23 cellular contexts compared by ENCODE assay signal in the genomic region with DNA sequence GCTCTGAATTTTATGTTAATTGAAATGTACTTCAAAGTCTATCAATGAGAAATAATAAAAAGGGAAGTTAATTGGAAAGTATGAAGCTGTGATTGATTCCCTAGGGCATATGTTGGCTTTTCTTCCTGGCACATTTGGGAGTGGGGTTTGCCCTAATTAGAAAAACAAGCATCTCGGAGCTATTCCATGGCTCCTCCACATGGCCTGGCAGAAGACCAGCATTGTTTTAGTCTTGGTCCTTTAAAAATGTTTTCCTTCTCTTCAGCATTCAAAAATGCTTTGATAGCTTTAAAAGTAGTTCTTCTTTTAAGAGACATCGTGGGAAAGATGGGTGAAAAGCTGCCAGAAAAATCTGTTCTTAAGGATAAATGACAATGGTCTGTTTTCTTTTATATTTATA.
"Had no signal": no experiment of that assay in that cellular context is flagged by ENCODE, and none has a peak within 500 bp of the region (broad histone marks: within the 10 kb centered on the region; RNA-seq: fewer than 3 reads in every experiment).

No MANE protein-coding gene starts in this region.

- H3K4me3 ChIP-seq: neural progenitor cell, ovary, psoas muscle, right lobe of liver, sigmoid colon, stomach, tibial artery, transverse colon, upper lobe of right lung, vagina had no signal

- H3K36me3 ChIP-seq: neural progenitor cell, ovary, right lobe of liver, sigmoid colon, stomach, tibial artery, transverse colon, upper lobe of right lung, vagina had no signal

- H3K79me2 ChIP-seq: parathyroid adenoma had no signal

- H3K4me1 ChIP-seq: neural progenitor cell, right lobe of liver, vagina had no signal

- H3K4me2 ChIP-seq: neural progenitor cell had no signal

- H2AFZ ChIP-seq: neural progenitor cell, parathyroid adenoma had no signal

- H3K9ac ChIP-seq: neural progenitor cell, parathyroid adenoma had no signal

- DNase-seq: natural killer cell; occipital lobe; ovary; posterior cingulate gyrus; psoas muscle; right lobe of liver; sigmoid colon; small intestine; stimulated activated CD4-positive, alpha-beta T cell treated with anti-CD3 and anti-CD28 coated beads, Interleukin-15, amount 100 ng/mL, for 24 hours; stimulated activated CD4-positive, alpha-beta T cell treated with anti-CD3 and anti-CD28 coated beads, Interleukin-2, amount 100 ng/mL, for 24 hours; stimulated activated CD4-positive, alpha-beta T cell treated with anti-CD3 and anti-CD28 coated beads, Interleukin-2, amount 100 ng/mL, for 48 hours; stimulated activated CD4-positive, alpha-beta T cell treated with anti-CD3 and anti-CD28 coated beads, Interleukin-4, amount 100 ng/mL, for 24 hours; stimulated activated naive B cell treated with anti-CD40 and anti-IgM and Interleukin-4, amounts not matched to agents 10 μg/mL and 1 μg/mL and 100 μg/mL, for 72 hours; stimulated activated naive CD4-positive, alpha-beta T cell treated with Interleukin-2 at 50 U/mL for 16 hours; stomach; tibial artery; transverse colon; upper lobe of right lung had no signal

- H3K9me3 ChIP-seq: ovary, psoas muscle, right lobe of liver, sigmoid colon, stomach, tibial artery, transverse colon, upper lobe of right lung, vagina had no signal

- H3K27ac ChIP-seq: neural progenitor cell, ovary, parathyroid adenoma, psoas muscle, right lobe of liver, sigmoid colon, stomach, tibial artery, transverse colon, upper lobe of right lung, vagina had no signal

- ATAC-seq: natural killer cell; psoas muscle; right cardiac atrium; right lobe of liver; stimulated activated effector memory CD8-positive, alpha-beta T cell treated with anti-CD3 and anti-CD28 coated beads, Interleukin-12 subunit alpha, Interleukin-12 subunit beta, amount 100 ng/mL, for 72 hours; stimulated activated naive B cell treated with anti-CD40 and anti-IgM and Interleukin-4, amounts not matched to agents 10 μg/mL and 1 μg/mL and 100 μg/mL, for 72 hours; upper lobe of right lung had no signal

- H3K27me3 ChIP-seq: neural progenitor cell, ovary, right lobe of liver, sigmoid colon, stomach, tibial artery, transverse colon, upper lobe of right lung, vagina had no signal
